In genomic region chr3:190266265-190266914, GRCh38 we compare ENCODE assay signal across 13 cellular contexts. TPM values are rescaled to one million over a fixed set of nuclear protein-coding genes. Genes with fewer than 3 reads are reported as not detected.
A peak's percentile ranks its signal among the peaks of the same experiment; 100 is the strongest.
DNase-seq lines count a peak whose midpoint lies in the region; ATAC-seq and TF ChIP-seq lines count a peak whose summit lies in the region.
"Had no signal": no experiment of that assay in that cellular context is flagged by ENCODE, and none has a peak within 500 bp of the region (broad histone marks: within the 10 kb centered on the region; RNA-seq: fewer than 3 reads in every experiment).

No MANE protein-coding gene starts in this region.

- H4K20me1 ChIP-seq in smooth muscle cell (ENCODE audit: low read depth) = no peaks in the 10 kb centered on the region

- H3K4me1 ChIP-seq in SJSA1 (replicated peaks) (peaks cover 35% of the 10 kb centered on the region), smooth muscle cell (ENCODE audit: low read depth) (no peaks in the 10 kb centered on the region)

- H3K4me1 Mint-ChIP-seq in Calu3 (ENCODE audit: low read depth, unreplicated experiment) = peaks cover 21% of the 10 kb centered on the region
- H3K4me1 Mint-ChIP-seq in natural killer cell treated with Interleukin-12 subunit alpha and Interleukin-12 subunit beta and Interleukin-15 and Interleukin-18, amount 100 ng/mL, for 72 hours (ENCODE audit: low read depth in 2 of 2) = no peaks in the 10 kb centered on the region
- H3K4me1 Mint-ChIP-seq: CD8-positive, alpha-beta memory T cell had no signal

- H3K27ac ChIP-seq in SJSA1 (peak overlapping the region; percentile 25; the same call in 1 of the 2 replicates), epithelial cell of prostate (peak overlapping the region; percentile 86), smooth muscle cell (ENCODE audit: low read depth) (peak overlapping the region; percentile 81)
- H3K27ac ChIP-seq: RWPE1 had no signal

- H3K27me3 Mint-ChIP-seq in Calu3 (ENCODE audit: unreplicated experiment) = no peaks in the 10 kb centered on the region
- H3K27me3 Mint-ChIP-seq in natural killer cell treated with Interleukin-12 subunit alpha and Interleukin-12 subunit beta and Interleukin-15 and Interleukin-18, amount 100 ng/mL, for 72 hours = no peaks in the 10 kb centered on the region

- no peak for ATAC-seq in natural killer cell treated with Interleukin-12 subunit alpha and Interleukin-12 subunit beta and Interleukin-15 and Interleukin-18, amount 100 ng/mL, for 72 hours

- CTCF ChIA-PET in Calu3 (lab: Charles Lee) = interaction anchor here (1.2 to 1.6 kb wide), 4 partner anchors 12 to 118 kb away, joined by 3 to 6 read pairs (median 4); no protein-coding TSS in a partner anchor

- no peak for TF ChIP-seq CTCF in Calu3 (IDR thresholded peaks at IDR 0.05; ENCODE audit: unreplicated experiment)
- TF ChIP-seq CTCF in smooth muscle cell (IDR thresholded peaks at IDR 0.05; ENCODE audit: borderline replicate concordance, insufficient read depth, poor library complexity, severe bottlenecking) = no peak

- BruUV-seq in Calu3 (replicated peaks; lab: Mats Ljungman, UMichigan) = no TSS peak

- peaks cover 3% of the 10 kb centered on the region for H3K9me3 Mint-ChIP-seq in Calu3 (ENCODE audit: low read depth, unreplicated experiment)
- peaks cover 8% of the 10 kb centered on the region for H3K9me3 Mint-ChIP-seq in natural killer cell treated with Interleukin-12 subunit alpha and Interleukin-12 subunit beta and Interleukin-15 and Interleukin-18, amount 100 ng/mL, for 72 hours

- H3K4me3 ChIP-seq in SJSA1 (no peak overlapping the region), smooth muscle cell (no peak overlapping the region)

- H3K4me3 Mint-ChIP-seq in Calu3 (ENCODE audit: low read depth, unreplicated experiment) = peak overlapping the region; percentile 21
- H3K4me3 Mint-ChIP-seq in natural killer cell treated with Interleukin-12 subunit alpha and Interleukin-12 subunit beta and Interleukin-15 and Interleukin-18, amount 100 ng/mL, for 72 hours = no peak overlapping the region
- H3K4me3 Mint-ChIP-seq: CD8-positive, alpha-beta memory T cell had no signal

- H3K4me2 ChIP-seq in smooth muscle cell = no peak overlapping the region

- H3K79me2 ChIP-seq in smooth muscle cell (ENCODE audit: low read depth) = no peaks in the 10 kb centered on the region

- peak overlapping the region; percentile 74 for H3K27ac Mint-ChIP-seq in Calu3 (ENCODE audit: unreplicated experiment)
- H3K27ac Mint-ChIP-seq in natural killer cell treated with Interleukin-12 subunit alpha and Interleukin-12 subunit beta and Interleukin-15 and Interleukin-18, amount 100 ng/mL, for 72 hours = no peak overlapping the region
- H3K27ac Mint-ChIP-seq: CD8-positive, alpha-beta memory T cell had no signal

- H3K36me3 Mint-ChIP-seq in Calu3 (ENCODE audit: insufficient read depth, unreplicated experiment) = no peaks in the 10 kb centered on the region
- H3K36me3 Mint-ChIP-seq in natural killer cell treated with Interleukin-12 subunit alpha and Interleukin-12 subunit beta and Interleukin-15 and Interleukin-18, amount 100 ng/mL, for 72 hours = no peaks in the 10 kb centered on the region
- H3K36me3 Mint-ChIP-seq: CD8-positive, alpha-beta memory T cell had no signal

- intact Hi-C loops in Calu3 (cut with micrococcal nuclease; ENCODE audit: unreplicated experiment) = no loop called here

- H3K36me3 ChIP-seq in SJSA1 = no peaks in the 10 kb centered on the region
- no peaks in the 10 kb centered on the region for H3K36me3 ChIP-seq in smooth muscle cell (ENCODE audit: low read depth)

- no peaks in the 10 kb centered on the region for H3K9me3 ChIP-seq in SJSA1 (replicated peaks)
- H3K9me3 ChIP-seq in smooth muscle cell (replicated peaks; ENCODE audit: low read depth) = no peaks in the 10 kb centered on the region

- H3K9ac ChIP-seq in smooth muscle cell (ENCODE audit: low read depth) = no peak overlapping the region

- no peak overlapping the region for H2AFZ ChIP-seq in smooth muscle cell (ENCODE audit: low read depth)

- H3K27me3 ChIP-seq in SJSA1 (replicated peaks) = no peaks in the 10 kb centered on the region
- no peaks in the 10 kb centered on the region for H3K27me3 ChIP-seq in smooth muscle cell (ENCODE audit: low read depth)

- DNase-seq in Calu3 (no peak), SJSA1 (ENCODE audit: low read depth in 1 of 2, low spot score in 2 of 2) (no peak), epithelial cell of prostate (ENCODE audit: low read depth, low spot score) (no peak), smooth muscle cell (lab: John Stamatoyannopoulos, UW; ENCODE audit: unreplicated experiment) (no peak), HT-29 (ENCODE audit: low spot score) (no peak), DMS53 treated with DMSO at 0.1 percent for 48 hours (lab: John Stamatoyannopoulos, UW; ENCODE audit: unreplicated experiment) (no peak)
- DNase-seq in natural killer cell treated with Interleukin-12 subunit alpha and Interleukin-12 subunit beta and Interleukin-15 and Interleukin-18, amount 100 ng/mL, for 72 hours (ENCODE audit: low spot score) = no peak
- DNase-seq: CD8-positive, alpha-beta memory T cell; KG1; NCI-H1092; NCI-H526 treated with DMSO at 0.1 percent for 48 hours had no signal

- no peaks in the 10 kb centered on the region for H3F3A ChIP-seq in smooth muscle cell (ENCODE audit: low read depth)

RNA-seq across cellular contexts. Expression of gene CLDN1, which starts 55.9 kb away (rescaled TPM):
- 204 and 253 TPM in 2 replicates for total RNA-seq in Calu3 (2022)
- total RNA-seq in SJSA1 (2014; rRNA removed; shearing (Covaris generic)) = 1.5 and 2.4 TPM in 2 replicates
- 25.5 and 30.5 TPM in 2 replicates for total RNA-seq in smooth muscle cell
- polyA plus RNA-seq in smooth muscle cell = 3.8 and 6.2 TPM in 2 replicates
- 11.4 and 14.2 TPM in 2 replicates for total RNA-seq in HT-29 (2014; rRNA removed; shearing (Covaris generic))
- total RNA-seq in natural killer cell treated with Interleukin-12 subunit alpha and Interleukin-12 subunit beta and Interleukin-15 and Interleukin-18, amount 100 ng/mL, for 72 hours = not detected
- total RNA-seq: OCI-LY7 had no signal
- polyA plus RNA-seq: CD8-positive, alpha-beta memory T cell had no signal

Comparison
In these comparisons a context has a peak if more than half of its experiments do, and no peak if none do; other contexts are left out.
1. H3K27ac ChIP-seq: peak in every context shown above with its lines; median percentile 86 in epithelial cell of prostate; 81 in smooth muscle cell; 25 in SJSA1.